ENCODE assay signal across 1 cellular context in the genomic region with DNA sequence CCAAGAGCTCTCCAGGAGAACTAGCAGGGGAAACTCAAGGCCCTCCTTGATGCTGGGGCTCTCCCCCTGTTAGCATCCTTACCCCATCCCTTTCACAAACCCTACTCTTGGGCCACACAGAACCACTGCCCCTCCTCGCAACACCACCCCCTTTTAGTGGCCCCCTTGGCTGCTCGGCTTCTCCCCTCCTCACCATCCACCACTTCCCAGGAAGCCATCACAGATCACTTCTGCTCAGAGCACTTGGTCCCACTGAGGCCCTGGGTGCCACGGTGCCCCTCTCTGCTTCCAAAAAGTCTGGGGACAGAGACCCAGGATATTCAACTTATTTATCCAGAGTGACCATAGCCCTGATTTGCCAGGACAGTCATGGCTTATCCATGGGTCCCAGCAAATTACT.
TF ChIP-seq lines count a peak whose summit lies in the region.

No MANE protein-coding gene starts in this region.

TF ChIP-seq in HepG2, 621 proteins besides CTCF, POLR2A, EP300 and RAD21 (continued from another document):
- TF ChIP-seq, protein P1, sequence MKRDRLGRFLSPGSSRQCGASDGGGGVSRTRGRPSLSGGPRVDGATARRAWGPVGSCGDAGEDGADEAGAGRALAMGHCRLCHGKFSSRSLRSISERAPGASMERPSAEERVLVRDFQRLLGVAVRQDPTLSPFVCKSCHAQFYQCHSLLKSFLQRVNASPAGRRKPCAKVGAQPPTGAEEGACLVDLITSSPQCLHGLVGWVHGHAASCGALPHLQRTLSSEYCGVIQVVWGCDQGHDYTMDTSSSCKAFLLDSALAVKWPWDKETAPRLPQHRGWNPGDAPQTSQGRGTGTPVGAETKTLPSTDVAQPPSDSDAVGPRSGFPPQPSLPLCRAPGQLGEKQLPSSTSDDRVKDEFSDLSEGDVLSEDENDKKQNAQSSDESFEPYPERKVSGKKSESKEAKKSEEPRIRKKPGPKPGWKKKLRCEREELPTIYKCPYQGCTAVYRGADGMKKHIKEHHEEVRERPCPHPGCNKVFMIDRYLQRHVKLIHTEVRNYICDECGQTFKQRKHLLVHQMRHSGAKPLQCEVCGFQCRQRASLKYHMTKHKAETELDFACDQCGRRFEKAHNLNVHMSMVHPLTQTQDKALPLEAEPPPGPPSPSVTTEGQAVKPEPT (CRISPR knock-in tag; IDR thresholded peaks at IDR 0.05; ENCODE audit: low read depth), result no peak
- TF ChIP-seq, protein P2, sequence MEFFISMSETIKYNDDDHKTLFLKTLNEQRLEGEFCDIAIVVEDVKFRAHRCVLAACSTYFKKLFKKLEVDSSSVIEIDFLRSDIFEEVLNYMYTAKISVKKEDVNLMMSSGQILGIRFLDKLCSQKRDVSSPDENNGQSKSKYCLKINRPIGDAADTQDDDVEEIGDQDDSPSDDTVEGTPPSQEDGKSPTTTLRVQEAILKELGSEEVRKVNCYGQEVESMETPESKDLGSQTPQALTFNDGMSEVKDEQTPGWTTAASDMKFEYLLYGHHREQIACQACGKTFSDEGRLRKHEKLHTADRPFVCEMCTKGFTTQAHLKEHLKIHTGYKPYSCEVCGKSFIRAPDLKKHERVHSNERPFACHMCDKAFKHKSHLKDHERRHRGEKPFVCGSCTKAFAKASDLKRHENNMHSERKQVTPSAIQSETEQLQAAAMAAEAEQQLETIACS (CRISPR knock-in tag; IDR thresholded peaks at IDR 0.05), result no peak
- TF ChIP-seq CCAR2 (optimal IDR thresholded peaks at IDR 0.05; ENCODE audit: low read depth, low read length), result no peak
- TF ChIP-seq ZNF292 (CRISPR knock-in tag; IDR thresholded peaks at IDR 0.05; ENCODE audit: borderline replicate concordance, low read depth), result no peak
